ENCODE assay signal across 1 cellular context in genomic region chr15:30991301-30992072, GRCh38.
TF ChIP-seq lines count a peak whose summit lies in the region.

A gene with protein sequence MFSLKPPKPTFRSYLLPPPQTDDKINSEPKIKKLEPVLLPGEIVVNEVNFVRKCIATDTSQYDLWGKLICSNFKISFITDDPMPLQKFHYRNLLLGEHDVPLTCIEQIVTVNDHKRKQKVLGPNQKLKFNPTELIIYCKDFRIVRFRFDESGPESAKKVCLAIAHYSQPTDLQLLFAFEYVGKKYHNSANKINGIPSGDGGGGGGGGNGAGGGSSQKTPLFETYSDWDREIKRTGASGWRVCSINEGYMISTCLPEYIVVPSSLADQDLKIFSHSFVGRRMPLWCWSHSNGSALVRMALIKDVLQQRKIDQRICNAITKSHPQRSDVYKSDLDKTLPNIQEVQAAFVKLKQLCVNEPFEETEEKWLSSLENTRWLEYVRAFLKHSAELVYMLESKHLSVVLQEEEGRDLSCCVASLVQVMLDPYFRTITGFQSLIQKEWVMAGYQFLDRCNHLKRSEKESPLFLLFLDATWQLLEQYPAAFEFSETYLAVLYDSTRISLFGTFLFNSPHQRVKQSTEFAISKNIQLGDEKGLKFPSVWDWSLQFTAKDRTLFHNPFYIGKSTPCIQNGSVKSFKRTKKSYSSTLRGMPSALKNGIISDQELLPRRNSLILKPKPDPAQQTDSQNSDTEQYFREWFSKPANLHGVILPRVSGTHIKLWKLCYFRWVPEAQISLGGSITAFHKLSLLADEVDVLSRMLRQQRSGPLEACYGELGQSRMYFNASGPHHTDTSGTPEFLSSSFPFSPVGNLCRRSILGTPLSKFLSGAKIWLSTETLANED (minus strand): TSS chr15:30991628. CDS start chr15:30991506, 122 bp downstream.

TF ChIP-seq in HEK293, 187 proteins besides CTCF, POLR2A, EP300 and RAD21 (continued from another document):
- TF ChIP-seq ZSCAN18 (tag by site-specific recombination; IDR thresholded peaks at IDR 0.05) (no peak), ZNF24 (tag by site-specific recombination; IDR thresholded peaks at IDR 0.05) (no peak), ZBTB8A (tag by site-specific recombination; IDR thresholded peaks at IDR 0.05) (peak; percentile 95)
TF ChIP-seq in HEK293: peak in this region for 25.
